Comparison of ENCODE assay signal across 12 cellular contexts in the genomic region with DNA sequence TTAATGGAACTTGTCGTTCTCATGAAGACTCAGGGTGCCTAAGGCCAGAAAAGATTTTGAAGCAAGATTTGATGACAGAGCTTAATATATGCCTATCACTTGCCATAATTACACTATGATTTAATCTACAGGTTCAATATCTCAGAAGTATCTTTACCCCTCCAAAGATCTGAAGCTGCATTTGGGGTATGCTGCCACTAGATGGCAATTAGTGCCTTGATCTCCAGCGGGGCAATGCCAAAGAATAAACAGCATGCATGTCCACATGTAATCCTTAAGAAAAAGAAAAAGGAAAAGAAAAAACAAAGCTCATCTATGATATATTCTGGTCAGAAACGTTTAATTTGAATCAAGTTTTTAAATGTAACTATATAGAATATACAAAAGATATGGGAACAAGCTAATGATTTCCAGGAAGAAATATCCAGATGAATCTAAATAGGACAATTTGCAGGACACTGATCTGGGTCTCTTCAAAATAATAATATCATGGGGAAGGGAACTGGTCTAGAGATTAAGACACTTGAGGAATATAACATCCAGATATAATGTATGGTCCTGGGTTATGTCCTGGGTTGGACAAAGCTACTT. TPM values are rescaled to one million over a fixed set of nuclear protein-coding genes. Genes with fewer than 3 reads are reported as not detected.
DNase-seq lines count a peak whose midpoint lies in the region; ATAC-seq, FAIRE-seq and TF ChIP-seq lines count a peak whose summit lies in the region.
"Had no signal": no experiment of that assay in that cellular context is flagged by ENCODE, and none has a peak within 500 bp of the region (broad histone marks: within the 10 kb centered on the region; RNA-seq: fewer than 3 reads in every experiment).

No MANE protein-coding gene starts in this region.

- H3K4me1 ChIP-seq in keratinocyte (ENCODE audit: control insufficient read depth, extremely low read depth, insufficient read depth, low read length) = no peaks in the 10 kb centered on the region
- H3K4me1 ChIP-seq: left lung had no signal

- no peak overlapping the region for H3K4me2 ChIP-seq in keratinocyte (ENCODE audit: control insufficient read depth, extremely low read depth, insufficient read depth, low read depth, low read length)

- no peak for ATAC-seq in activated T-cell treated with anti-CD3 and anti-CD28 coated beads, Interleukin-2, amount 50 U/mL, for 4 hours
- ATAC-seq in HG02885 (IDR thresholded peaks at IDR 0.05; ENCODE audit: poor library complexity, unreplicated experiment) = no peak
- ATAC-seq: left lung had no signal

- no peak overlapping the region for H3K4me3 Mint-ChIP-seq in activated T-cell treated with anti-CD3 and anti-CD28 coated beads, Interleukin-2, amount 50 U/mL, for 4 hours

- no peaks in the 10 kb centered on the region for H3K27me3 ChIP-seq in H7 (ENCODE audit: control insufficient read depth, insufficient read depth, low read length)
- no peaks in the 10 kb centered on the region for H3K27me3 ChIP-seq in keratinocyte (ENCODE audit: control insufficient read depth, extremely low read depth, insufficient read depth, low read length)
- H3K27me3 ChIP-seq: left lung had no signal

- peaks cover 6% of the 10 kb centered on the region for H3K9me3 Mint-ChIP-seq in activated T-cell treated with anti-CD3 and anti-CD28 coated beads, Interleukin-2, amount 50 U/mL, for 4 hours

- H4K20me1 ChIP-seq in keratinocyte (ENCODE audit: control insufficient read depth, extremely low read depth, insufficient read depth, low read length) = no peaks in the 10 kb centered on the region

- TF ChIP-seq CTCF in D721Med (IDR thresholded peaks at IDR 0.05; ENCODE audit: insufficient read depth, missing control alignments) (peak; percentile 64), keratinocyte (optimal IDR thresholded peaks at IDR 0.05 in 1 of 3, IDR thresholded peaks at IDR 0.05 in 1 of 3, conservative IDR thresholded peaks at IDR 0.05 in 1 of 3; ENCODE audit: extremely low read depth in 1 of 3, insufficient read depth in 2 of 3, low read length in 3 of 3) (peak; percentile 57 to 62 (median 60))

- H3K36me3 ChIP-seq in H7 (replicated peaks; ENCODE audit: control insufficient read depth, insufficient read depth, low read length) (no peaks in the 10 kb centered on the region), keratinocyte (ENCODE audit: control insufficient read depth in 2 of 2, extremely low read depth in 1 of 2, insufficient read depth in 2 of 2, low read length in 2 of 2) (no peaks in the 10 kb centered on the region)
- H3K36me3 ChIP-seq: left lung had no signal

- no peak overlapping the region for H2AFZ ChIP-seq in keratinocyte (ENCODE audit: control insufficient read depth, low read length)

- H3K79me2 ChIP-seq in keratinocyte (ENCODE audit: control insufficient read depth, insufficient read depth, low read length) = no peaks in the 10 kb centered on the region

- no peak overlapping the region for H3K9ac ChIP-seq in keratinocyte (ENCODE audit: control insufficient read depth, extremely low read depth, insufficient read depth, low read length)

- no peaks in the 10 kb centered on the region for H3K9me1 ChIP-seq in keratinocyte (ENCODE audit: control insufficient read depth, extremely low read depth, insufficient read depth, low read length)

- no peaks in the 10 kb centered on the region for H3K36me3 Mint-ChIP-seq in activated T-cell treated with anti-CD3 and anti-CD28 coated beads, Interleukin-2, amount 50 U/mL, for 4 hours (ENCODE audit: insufficient read depth)

- no peak overlapping the region for H3K27ac ChIP-seq in keratinocyte (ENCODE audit: control insufficient read depth, insufficient read depth, low read length)
- H3K27ac ChIP-seq: left lung had no signal

- H3K4me1 Mint-ChIP-seq in activated T-cell treated with anti-CD3 and anti-CD28 coated beads, Interleukin-2, amount 50 U/mL, for 4 hours (ENCODE audit: low read depth) = no peaks in the 10 kb centered on the region

- DNase-seq in D721Med (ENCODE audit: insufficient read length, low spot score) (no peak), H7 (peak; percentile 64), RPMI8226 (peak; percentile 11), keratinocyte (ENCODE audit: low read depth, low spot score) (no peak), mucosa of gallbladder (ENCODE audit: low spot score) (no peak), activated T-cell treated with anti-CD3 and anti-CD28 coated beads for 4 hours (no peak)
- no peak for DNase-seq in activated T-cell treated with anti-CD3 and anti-CD28 coated beads, Interleukin-2, amount 50 U/mL, for 4 hours
- DNase-seq: activated CD4-positive, alpha-beta T cell treated with anti-CD3 and anti-CD28 coated beads, Interleukin-2, amount 50 U/mL, for 4 hours; left lung; NCI-H2107; stimulated activated CD4-positive, alpha-beta T cell treated with anti-CD3 and anti-CD28 coated beads, Interleukin-4, amount 100 ng/mL, for 24 hours had no signal

- dilution Hi-C loops in keratinocyte (cut with MboI; ENCODE audit: extremely low pct_ligation_motif_present, low sequenced_read_pairs) = no loop called here

- FAIRE-seq in D721Med (lab: Jason Lieb, UNC) (no peak), keratinocyte (lab: Jason Lieb, UNC) (no peak)

- no peak overlapping the region for H3K4me3 ChIP-seq in H7 (ENCODE audit: insufficient read depth, low read depth, low read length)
- no peak overlapping the region for H3K4me3 ChIP-seq in keratinocyte (ENCODE audit: control insufficient read depth in 2 of 3, extremely low read depth in 1 of 3, insufficient read depth in 2 of 3, low read depth in 1 of 3, low read length in 3 of 3)
- H3K4me3 ChIP-seq: left lung had no signal

- H3K27me3 Mint-ChIP-seq in activated T-cell treated with anti-CD3 and anti-CD28 coated beads, Interleukin-2, amount 50 U/mL, for 4 hours (ENCODE audit: low read depth) = no peaks in the 10 kb centered on the region

- no peaks in the 10 kb centered on the region for H3K9me3 ChIP-seq in keratinocyte (ENCODE audit: control insufficient read depth, low read depth, low read length)

RNA-seq across cellular contexts. Expression of a gene that starts 55.0 kb away (rescaled TPM):
- 0.52 and 1.2 TPM in 2 replicates for total RNA-seq in H7 (2014; rRNA removed; shearing (Covaris generic))
- polyA plus RNA-seq in keratinocyte = not detected in 3 replicates
- not detected for polyA plus RNA-seq in keratinocyte (2011; ENCODE audit: low read depth)
- not detected in 2 replicates for polyA plus RNA-seq in keratinocyte (2011; cell fraction: cytosol; rRNA removed)
- not detected in 2 replicates for polyA plus RNA-seq in keratinocyte (2011; cell fraction: nucleus; rRNA removed)
- not detected in 2 replicates for polyA plus RNA-seq in keratinocyte (2012; ENCODE audit: low replicate concordance)
- polyA minus RNA-seq in keratinocyte = not detected in 3 replicates
- polyA minus RNA-seq in keratinocyte (2011; cell fraction: cytosol; rRNA and poly(A)+ RNA removed) = not detected
- polyA minus RNA-seq in keratinocyte (2011; cell fraction: nucleus; rRNA and poly(A)+ RNA removed) = not detected in 2 replicates
- total RNA-seq in activated T-cell treated with anti-CD3 and anti-CD28 coated beads, Interleukin-2, amount 50 U/mL, for 4 hours = not detected
- not detected for total RNA-seq in mucosa of gallbladder
- total RNA-seq: left lung had no signal

Comparison
In these comparisons a context has a peak if more than half of its experiments do, and no peak if none do; other contexts are left out.
1. DNase-seq: peak in H7 (single experiment) and RPMI8226 (single experiment); none in D721Med (single experiment), keratinocyte (single experiment), activated T-cell treated with anti-CD3 and anti-CD28 coated beads, Interleukin-2, amount 50 U/mL, for 4 hours (single experiment), mucosa of gallbladder (single experiment) and activated T-cell treated with anti-CD3 and anti-CD28 coated beads for 4 hours (single experiment).